8 cellular contexts compared by ENCODE assay signal in genomic region chr2:185738679-185739472, GRCh38. TPM values are rescaled to one million over a fixed set of nuclear protein-coding genes. Genes with fewer than 3 reads are reported as not detected.
DNase-seq lines count a peak whose midpoint lies in the region; ATAC-seq and TF ChIP-seq lines count a peak whose summit lies in the region.

TSS of gene FSIP2 (plus strand) at chr2:185738804. CDS start at chr2:185738895, 91 bp downstream.

- H3K4me3 Mint-ChIP-seq in activated naive CD8-positive, alpha-beta T cell treated with anti-CD3 and anti-CD28 coated beads for 36 hours: no peak within 1 kb of the TSS

- no peaks in the 10 kb centered on the region for H3F3A ChIP-seq in DOHH2 (ENCODE audit: control insufficient read depth, insufficient read depth)

- WGBS in heart left ventricle, 4 donors: 9 to 55% (median 14%) methylated on average over 9 to 59 of the region's 59 CpGs
- 12 to 14% (median 14%) methylated on average over 50 to 59 of the region's 59 CpGs for WGBS in psoas muscle, 3 donors

- H3K4me1 ChIP-seq in DOHH2 (ENCODE audit: control insufficient read depth, low read length) (no peaks in the 10 kb centered on the region), heart left ventricle (no peaks in the 10 kb centered on the region), psoas muscle (no peaks in the 10 kb centered on the region)

- peak; percentile 54 for TF ChIP-seq CTCF in DOHH2 (IDR thresholded peaks at IDR 0.05; ENCODE audit: low read depth, low read length, poor library complexity, severe bottlenecking)
- peak; percentile 18 to 69 (median 52) for TF ChIP-seq CTCF in heart left ventricle (IDR thresholded peaks at IDR 0.05)
- TF ChIP-seq CTCF in psoas muscle (IDR thresholded peaks at IDR 0.05): peak; percentile 43

- no peaks in the 10 kb centered on the region for H4K20me1 ChIP-seq in DOHH2 (ENCODE audit: control insufficient read depth, insufficient read depth, low read depth, low read length)

- H3K79me2 ChIP-seq in DOHH2 (ENCODE audit: control insufficient read depth, low read length): no peaks in the 10 kb centered on the region

- peak; percentile 98 for ATAC-seq in GM21381 (IDR thresholded peaks at IDR 0.05; ENCODE audit: unreplicated experiment)
- ATAC-seq in HG03575 (IDR thresholded peaks at IDR 0.05; ENCODE audit: extremely low read depth, insufficient number of reproducible peaks, low FRiP score, unreplicated experiment): peak; percentile 75
- ATAC-seq in heart left ventricle: peak; percentile 51 to 99 (median 89)
- peak; percentile 60 to 93 (median 83) for ATAC-seq in psoas muscle

- no peak within 1 kb of the TSS for H3K27ac ChIP-seq in DOHH2 (ENCODE audit: low read depth, low read length)
- no peak within 1 kb of the TSS for H3K27ac ChIP-seq in heart left ventricle
- no peak within 1 kb of the TSS for H3K27ac ChIP-seq in psoas muscle

- TF ChIP-seq POLR2A in heart left ventricle (IDR thresholded peaks at IDR 0.05): no peak

- H3K27me3 ChIP-seq in DOHH2 (ENCODE audit: control insufficient read depth, low read length): no peaks in the 10 kb centered on the region
- H3K27me3 ChIP-seq in heart left ventricle: peaks cover 0 to 15% (median 0%) of the 10 kb centered on the region in 9 donors
- H3K27me3 ChIP-seq in psoas muscle (ENCODE audit: insufficient read depth in 3 of 3, low read length in 2 of 3): peaks cover 0 to 9% (median 5%) of the 10 kb centered on the region in 3 donors

- peak; percentile 62 for DNase-seq in activated naive CD8-positive, alpha-beta T cell treated with anti-CD3 and anti-CD28 coated beads for 36 hours
- DNase-seq in heart left ventricle (peak; percentile 18 to 74 (median 49)), psoas muscle (peak; percentile 59 to 70), NCI-H2171 treated with DMSO at 0.1 percent for 48 hours (lab: John Stamatoyannopoulos, UW) (no peak), occipital lobe (lab: John Stamatoyannopoulos, UW) (no peak)

- H3K4me1 Mint-ChIP-seq in activated naive CD8-positive, alpha-beta T cell treated with anti-CD3 and anti-CD28 coated beads for 36 hours: no peaks in the 10 kb centered on the region

- no peaks in the 10 kb centered on the region for H3K36me3 ChIP-seq in DOHH2 (ENCODE audit: control insufficient read depth, low read length)
- H3K36me3 ChIP-seq in heart left ventricle: no peaks in the 10 kb centered on the region
- H3K36me3 ChIP-seq in psoas muscle (ENCODE audit: insufficient read depth in 1 of 2, low read depth in 1 of 2): no peaks in the 10 kb centered on the region

- H3K27me3 Mint-ChIP-seq in activated naive CD8-positive, alpha-beta T cell treated with anti-CD3 and anti-CD28 coated beads for 36 hours: peaks cover 29% of the 10 kb centered on the region

- no peaks in the 10 kb centered on the region for H3K9me3 ChIP-seq in DOHH2 (ENCODE audit: control insufficient read depth, insufficient read depth, low read length)
- H3K9me3 ChIP-seq in heart left ventricle: peaks cover 0 to 3% (median 0%) of the 10 kb centered on the region in 12 donors
- no peaks in the 10 kb centered on the region for H3K9me3 ChIP-seq in psoas muscle

- H3K36me3 Mint-ChIP-seq in activated naive CD8-positive, alpha-beta T cell treated with anti-CD3 and anti-CD28 coated beads for 36 hours: no peaks in the 10 kb centered on the region

- peak within 1 kb of the TSS; percentile 49 for H3K4me2 ChIP-seq in DOHH2 (ENCODE audit: low read length)

- H3K27ac Mint-ChIP-seq in activated naive CD8-positive, alpha-beta T cell treated with anti-CD3 and anti-CD28 coated beads for 36 hours: no peak within 1 kb of the TSS

- H3K4me3 ChIP-seq in DOHH2 (ENCODE audit: low read length) (peak within 1 kb of the TSS; percentile 46), heart left ventricle (peak within 1 kb of the TSS in 11 of 12 donors; percentile 32 to 48 (median 42)), psoas muscle (peak within 1 kb of the TSS; percentile 51)

- H3K9me3 Mint-ChIP-seq in activated naive CD8-positive, alpha-beta T cell treated with anti-CD3 and anti-CD28 coated beads for 36 hours: peaks cover 8% of the 10 kb centered on the region

- no peaks in the 10 kb centered on the region for H3K9me2 ChIP-seq in DOHH2 (replicated peaks; ENCODE audit: control insufficient read depth, low read length)

- intact Hi-C loops in heart left ventricle (cut with DNase I): no loop called here
- intact Hi-C loops in psoas muscle (cut with DNase I): no loop called here

RNA-seq across cellular contexts. Expression of gene FSIP2, which starts in this region (rescaled TPM):
- total RNA-seq in activated naive CD8-positive, alpha-beta T cell treated with anti-CD3 and anti-CD28 coated beads for 36 hours: not detected
- total RNA-seq in heart left ventricle: 1 to 10 TPM in 2 of 9 donors, under 1 TPM in 7; 0.07 to 1.5 (median 0.20) TPM
- polyA plus RNA-seq in heart left ventricle: under 1 TPM; 0.01 to 0.11 TPM
- under 1 TPM in 3 of 4 donors, not detected in 1; 0.10 to 0.34 (median 0.26) TPM for total RNA-seq in psoas muscle
- under 1 TPM; 0.01 to 0.03 (median 0.01) TPM for polyA plus RNA-seq in psoas muscle
- 8.6 TPM for total RNA-seq in occipital lobe

Comparison
In these comparisons a context has a peak if more than half of its experiments do, and no peak if none do; other contexts are left out.
1. Peak in DNase-seq in activated naive CD8-positive, alpha-beta T cell treated with anti-CD3 and anti-CD28 coated beads for 36 hours; RNA of the gene not detected or under 1 TPM.
2. Peak in DNase-seq, ATAC-seq and H3K4me3 ChIP-seq in psoas muscle; RNA of the gene not detected or under 1 TPM.
3. DNase-seq: peak in heart left ventricle (5 of 5); none in NCI-H2171 treated with DMSO at 0.1 percent for 48 hours (single experiment) and occipital lobe (single experiment).
4. Peak in every context shown above with its lines, with median percentiles within 50 percentile points of each other: H3K4me3 ChIP-seq, CTCF ChIP-seq and ATAC-seq.